In the genomic region with DNA sequence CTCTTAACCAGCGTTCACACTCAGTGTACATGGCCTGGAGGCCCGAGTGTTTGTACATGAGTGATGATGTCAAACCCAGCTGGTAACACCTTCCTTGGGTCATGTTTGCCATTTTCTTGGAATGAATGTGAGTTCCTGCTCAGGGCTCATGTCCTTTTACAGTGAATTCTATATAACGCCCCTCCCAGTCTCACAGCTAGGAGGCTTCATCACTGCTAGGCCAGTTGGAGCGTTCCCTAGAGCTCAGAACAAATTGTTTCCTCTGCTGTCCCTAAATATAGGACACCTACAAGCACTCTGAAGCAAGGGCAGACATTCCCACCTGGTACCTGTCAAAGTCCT, we compare ENCODE assay signal across 13 cellular contexts. TPM values are rescaled to one million over a fixed set of nuclear protein-coding genes. Genes with fewer than 3 reads are reported as not detected.
DNase-seq lines count a peak whose midpoint lies in the region; ATAC-seq and TF ChIP-seq lines count a peak whose summit lies in the region.
"Had no signal": no experiment of that assay in that cellular context is flagged by ENCODE, and none has a peak within 500 bp of the region (broad histone marks: within the 10 kb centered on the region; RNA-seq: fewer than 3 reads in every experiment).

No MANE protein-coding gene starts in this region.

- in situ Hi-C loops in gastrocnemius medialis (cut with MboI; ENCODE audit: low sequenced_read_pairs in 4 of 4) = loop anchor here in 1 of 4 donors (5.0 kb wide), 1 partner anchor 55 kb away; no protein-coding TSS in a partner anchor

- H3K36me3 Mint-ChIP-seq in activated T-helper 1 cell treated with anti-CD3 and anti-CD28 coated beads, Interleukin-12 subunit alpha, Interleukin-12 subunit beta, Interleukin-2, Interleukin-4 antibody, amounts not matched to agents 30 ng/mL and 10 ng/mL and 1 ng/mL, durations not matched to agents 14 hours and 24 hours and 36 hours (ENCODE audit: low read depth) = peaks cover 26% of the 10 kb centered on the region

- no peaks in the 10 kb centered on the region for H3K27me3 ChIP-seq in HCT116 (ENCODE audit: insufficient read depth, low read length)
- H3K27me3 ChIP-seq in ascending aorta = no peaks in the 10 kb centered on the region
- no peaks in the 10 kb centered on the region for H3K27me3 ChIP-seq in heart left ventricle
- H3K27me3 ChIP-seq in gastrocnemius medialis = no peaks in the 10 kb centered on the region
- H3K27me3 ChIP-seq in MG63 = no peaks in the 10 kb centered on the region
- H3K27me3 ChIP-seq in testis = no peaks in the 10 kb centered on the region
- H3K27me3 ChIP-seq: body of pancreas, SJSA1 had no signal

- H3K79me2 ChIP-seq in HCT116 (ENCODE audit: insufficient read depth, low read length) = peaks cover 30% of the 10 kb centered on the region

- BruUV-seq in HCT116 (replicated peaks; lab: Mats Ljungman, UMichigan) = no TSS peak

- H3K4me2 ChIP-seq in HCT116 (ENCODE audit: low read length) = no peak overlapping the region
- H3K4me2 ChIP-seq: KMS-11 had no signal

- no peak overlapping the region for H3K9ac ChIP-seq in HCT116 (ENCODE audit: low read length)
- H3K9ac ChIP-seq: KMS-11 had no signal

- no peak for TF ChIP-seq CTCF in HCT116 (IDR thresholded peaks at IDR 0.05 in 2 of 3, conservative IDR thresholded peaks at IDR 0.05 in 1 of 3; ENCODE audit: borderline replicate concordance in 1 of 3, insufficient read depth in 1 of 3, low read depth in 2 of 3, low read length in 2 of 3)
- TF ChIP-seq CTCF in ascending aorta (IDR thresholded peaks at IDR 0.05) = peak in 1 of 3 experiments; percentile 13
- peak in 2 of 12 donors; percentile 7 to 30 for TF ChIP-seq CTCF in heart left ventricle (IDR thresholded peaks at IDR 0.05)
- peak in 1 of 5 experiments; percentile 16 for TF ChIP-seq CTCF in gastrocnemius medialis (IDR thresholded peaks at IDR 0.05 in 4 of 5, conservative IDR thresholded peaks at IDR 0.05 in 1 of 5)
- TF ChIP-seq CTCF in testis (IDR thresholded peaks at IDR 0.05) = no peak

- H3K9me3 ChIP-seq in HCT116 (ENCODE audit: control insufficient read depth in 1 of 2, insufficient read depth in 1 of 2, low read depth in 1 of 2, low read length in 2 of 2) (no peaks in the 10 kb centered on the region), ascending aorta (no peaks in the 10 kb centered on the region), heart left ventricle (no peaks in the 10 kb centered on the region), gastrocnemius medialis (no peaks in the 10 kb centered on the region), MG63 (no peaks in the 10 kb centered on the region), testis (no peaks in the 10 kb centered on the region)
- H3K9me3 ChIP-seq: body of pancreas, SJSA1 had no signal

- H3K4me1 Mint-ChIP-seq in activated T-helper 1 cell treated with anti-CD3 and anti-CD28 coated beads, Interleukin-12 subunit alpha, Interleukin-12 subunit beta, Interleukin-2, Interleukin-4 antibody, amounts not matched to agents 30 ng/mL and 10 ng/mL and 1 ng/mL, durations not matched to agents 14 hours and 24 hours and 36 hours (ENCODE audit: low read depth) = peaks cover 25% of the 10 kb centered on the region

- no peaks in the 10 kb centered on the region for H3K9me3 Mint-ChIP-seq in activated T-helper 1 cell treated with anti-CD3 and anti-CD28 coated beads, Interleukin-12 subunit alpha, Interleukin-12 subunit beta, Interleukin-2, Interleukin-4 antibody, amounts not matched to agents 30 ng/mL and 10 ng/mL and 1 ng/mL, durations not matched to agents 14 hours and 24 hours and 36 hours

- no peak overlapping the region for H3K27ac ChIP-seq in HCT116 (ENCODE audit: low read depth, low read length)
- peak overlapping the region; percentile 84 to 89 for H3K27ac ChIP-seq in ascending aorta
- peak overlapping the region; percentile 45 to 89 (median 80) for H3K27ac ChIP-seq in heart left ventricle
- H3K27ac ChIP-seq in gastrocnemius medialis = peak overlapping the region; percentile 85 to 94 (median 90)
- peak overlapping the region in 1 of 2 donors; percentile 77 for H3K27ac ChIP-seq in testis
- H3K27ac ChIP-seq: body of pancreas, KMS-11 had no signal

- TF ChIP-seq RAD21 in HCT116 (IDR thresholded peaks at IDR 0.05; ENCODE audit: low read depth) = no peak

- intact Hi-C loops in HCT116 (cut with micrococcal nuclease) = no loop called here
- intact Hi-C loops in ascending aorta (cut with DNase I) = loop anchor here (2.0 kb wide), 1 partner anchor 28 kb away; no protein-coding TSS in a partner anchor
- intact Hi-C loops in heart left ventricle (cut with DNase I) = loop anchor here in 5 of 10 donors (2.0 to 5.0 kb wide), 5 partner anchors 16 to 55 kb away; no protein-coding TSS in a partner anchor
- intact Hi-C loops in gastrocnemius medialis (cut with DNase I; ENCODE audit: low total_unique reads) = loop anchor here (5.0 kb wide), 1 partner anchor 35 kb away; no protein-coding TSS in a partner anchor
- intact Hi-C loops in activated T-helper 1 cell treated with anti-CD3 and anti-CD28 coated beads, Interleukin-12 subunit alpha, Interleukin-12 subunit beta, Interleukin-2, Interleukin-4 antibody, amounts not matched to agents 30 ng/mL and 10 ng/mL and 1 ng/mL, durations not matched to agents 14 hours and 24 hours and 36 hours (cut with micrococcal nuclease) = no loop called here
- intact Hi-C loops in testis (cut with DNase I; ENCODE audit: low total_unique reads) = no loop called here

- WGBS in heart left ventricle, 4 donors = 36 to 44% (median 40%) methylated on average over 4 of the region's 4 CpGs
- WGBS in testis, 2 donors = 80 to 81% methylated on average over 4 of the region's 4 CpGs

- POLR2A ChIA-PET in HCT116 (lab: Charles Lee) = no interaction called here

- H3K4me1 ChIP-seq in HCT116 (ENCODE audit: control insufficient read depth in 1 of 2, insufficient read depth in 2 of 2, low read length in 2 of 2) (peaks cover 8 to 12% of the 10 kb centered on the region in 2 experiments; a peak in 3 of 4 replicates), ascending aorta (peaks cover 53 to 76% of the 10 kb centered on the region in 2 donors), heart left ventricle (peaks cover 20 to 97% (median 87%) of the 10 kb centered on the region in 12 donors), gastrocnemius medialis (peaks cover 82 to 87% of the 10 kb centered on the region in 2 donors), testis (peaks cover 45% of the 10 kb centered on the region)

- no peak overlapping the region for H3K4me3 Mint-ChIP-seq in activated T-helper 1 cell treated with anti-CD3 and anti-CD28 coated beads, Interleukin-12 subunit alpha, Interleukin-12 subunit beta, Interleukin-2, Interleukin-4 antibody, amounts not matched to agents 30 ng/mL and 10 ng/mL and 1 ng/mL, durations not matched to agents 14 hours and 24 hours and 36 hours

- H3K4me3 ChIP-seq in HCT116 (replicated peaks in 1 of 2; ENCODE audit: low read depth in 1 of 2, low read length in 2 of 2) = no peak overlapping the region
- no peak overlapping the region for H3K4me3 ChIP-seq in ascending aorta
- no peak overlapping the region for H3K4me3 ChIP-seq in heart left ventricle
- no peak overlapping the region for H3K4me3 ChIP-seq in gastrocnemius medialis
- no peak overlapping the region for H3K4me3 ChIP-seq in MG63
- no peak overlapping the region for H3K4me3 ChIP-seq in testis
- H3K4me3 ChIP-seq: body of pancreas, SJSA1 had no signal

- peaks cover 29 to 33% of the 10 kb centered on the region in 2 experiments for H3K36me3 ChIP-seq in HCT116 (ENCODE audit: control insufficient read depth in 1 of 2, insufficient read depth in 2 of 2, low read length in 2 of 2)
- peaks cover 11 to 41% of the 10 kb centered on the region in 2 donors for H3K36me3 ChIP-seq in ascending aorta
- peaks cover 0 to 86% (median 71%) of the 10 kb centered on the region in 9 donors for H3K36me3 ChIP-seq in heart left ventricle
- H3K36me3 ChIP-seq in gastrocnemius medialis = peaks cover 0 to 35% of the 10 kb centered on the region in 2 donors
- H3K36me3 ChIP-seq in MG63 = peaks cover 25% of the 10 kb centered on the region
- no peaks in the 10 kb centered on the region for H3K36me3 ChIP-seq in testis (ENCODE audit: low read depth, missing control alignments)

- no peaks in the 10 kb centered on the region for H3K9me2 ChIP-seq in HCT116 (ENCODE audit: insufficient read depth)

- RAD21 ChIA-PET in HCT116 (lab: Charles Lee; ENCODE audit: low non-redundant PET in 1 of 2, low total read pairs in 2 of 2, uncharacterized antibody in 2 of 2, unreplicated experiment in 2 of 2) = no interaction called here

- H4K20me1 ChIP-seq in HCT116 (ENCODE audit: insufficient read depth) = peaks cover 4% of the 10 kb centered on the region; the same call in 1 of the 2 replicates

- no peak for DNase-seq in HCT116 (ENCODE audit: low read depth, low spot score)
- DNase-seq in ascending aorta (ENCODE audit: low spot score in 2 of 2) = peak in 1 of 2 donors; percentile 66
- no peak for DNase-seq in heart left ventricle
- DNase-seq in gastrocnemius medialis = no peak
- no peak for DNase-seq in MG63
- DNase-seq in activated T-helper 1 cell treated with anti-CD3 and anti-CD28 coated beads, Interleukin-12 subunit alpha, Interleukin-12 subunit beta, Interleukin-2, Interleukin-4 antibody, amounts not matched to agents 30 ng/mL and 10 ng/mL and 1 ng/mL, durations not matched to agents 14 hours and 24 hours and 36 hours (ENCODE audit: low spot score) = no peak
- no peak for DNase-seq in germinal center (ENCODE audit: low spot score)
- no peak for DNase-seq in testis
- DNase-seq: NCI-H510A, occipital lobe had no signal

- ATAC-seq in HCT116 (no peak), heart left ventricle (peak; percentile 10 to 27 (median 18)), gastrocnemius medialis (peak; percentile 13 to 25)
- ATAC-seq: body of pancreas had no signal

- no peaks in the 10 kb centered on the region for H3K27me3 Mint-ChIP-seq in activated T-helper 1 cell treated with anti-CD3 and anti-CD28 coated beads, Interleukin-12 subunit alpha, Interleukin-12 subunit beta, Interleukin-2, Interleukin-4 antibody, amounts not matched to agents 30 ng/mL and 10 ng/mL and 1 ng/mL, durations not matched to agents 14 hours and 24 hours and 36 hours (ENCODE audit: insufficient read depth)

- no peak overlapping the region for H3K27ac Mint-ChIP-seq in activated T-helper 1 cell treated with anti-CD3 and anti-CD28 coated beads, Interleukin-12 subunit alpha, Interleukin-12 subunit beta, Interleukin-2, Interleukin-4 antibody, amounts not matched to agents 30 ng/mL and 10 ng/mL and 1 ng/mL, durations not matched to agents 14 hours and 24 hours and 36 hours

- no peak for TF ChIP-seq POLR2A in HCT116 (IDR thresholded peaks at IDR 0.05; ENCODE audit: borderline replicate concordance, extremely low read depth, insufficient read depth, insufficient read length)
- TF ChIP-seq POLR2A in heart left ventricle (IDR thresholded peaks at IDR 0.05) = no peak
- TF ChIP-seq POLR2A in gastrocnemius medialis (IDR thresholded peaks at IDR 0.05) = no peak
- no peak for TF ChIP-seq POLR2A in testis (IDR thresholded peaks at IDR 0.05)

- CTCF ChIA-PET in HCT116 (lab: Charles Lee) = no interaction called here

- no peak overlapping the region for H2AFZ ChIP-seq in HCT116 (ENCODE audit: low read depth, low read length, poor library complexity, severe bottlenecking)

RNA-seq across cellular contexts. Expression of a gene that starts 5.5 kb away (rescaled TPM):
- total RNA-seq in HCT116 (2021; ENCODE audit: unreplicated experiment) = 14.0 TPM
- 8.4 and 9.6 TPM in 2 replicates for polyA plus RNA-seq in HCT116 (2012)
- total RNA-seq in ascending aorta = 12.1 TPM
- 10 to 100 TPM; 12.5 to 20.4 (median 16.5) TPM for total RNA-seq in heart left ventricle
- 10 to 100 TPM; 16.0 to 19.8 TPM for polyA plus RNA-seq in heart left ventricle
- 10 to 100 TPM; 14.4 to 16.1 (median 15.3) TPM for total RNA-seq in gastrocnemius medialis
- 16.0 and 22.8 TPM in 2 replicates for total RNA-seq in MG63 (2014; rRNA removed; shearing (Covaris generic); ENCODE audit: low replicate concordance)
- 14.6 and 17.3 TPM in 2 replicates for total RNA-seq in activated T-helper 1 cell treated with anti-CD3 and anti-CD28 coated beads, Interleukin-12 subunit alpha, Interleukin-12 subunit beta, Interleukin-2, Interleukin-4 antibody, amounts not matched to agents 30 ng/mL and 10 ng/mL and 1 ng/mL, durations not matched to agents 14 hours and 24 hours and 36 hours
- 10 to 100 TPM; 18.3 to 19.1 TPM for total RNA-seq in testis
- 18.2 TPM for polyA plus RNA-seq in testis (ENCODE audit: insufficient read depth, low read depth, low replicate concordance)

RNA-seq across cellular contexts. Expression of a gene that starts 22.8 kb away (rescaled TPM):
- total RNA-seq in HCT116 (2021; ENCODE audit: unreplicated experiment) (83.7 TPM), ascending aorta (67.3 TPM), heart left ventricle (10 to 100 TPM in 8 of 9 donors, 1 to 10 TPM in 1; 8.9 to 20.3 (median 15.8) TPM), gastrocnemius medialis (10 to 100 TPM; 55.6 to 86.4 (median 62.7) TPM), testis (10 to 100 TPM; 22.9 to 26.0 TPM)
- polyA plus RNA-seq in HCT116 (2012) = 60.7 and 64.7 TPM in 2 replicates
- polyA plus RNA-seq in heart left ventricle (10 to 100 TPM in 1 of 2 donors, 1 to 10 TPM in 1; 8.6 to 14.1 TPM), testis (ENCODE audit: insufficient read depth, low read depth, low replicate concordance) (23.0 TPM)
- total RNA-seq in MG63 (2014; rRNA removed; shearing (Covaris generic); ENCODE audit: low replicate concordance) = 95.7 and 100 TPM in 2 replicates
- total RNA-seq in activated T-helper 1 cell treated with anti-CD3 and anti-CD28 coated beads, Interleukin-12 subunit alpha, Interleukin-12 subunit beta, Interleukin-2, Interleukin-4 antibody, amounts not matched to agents 30 ng/mL and 10 ng/mL and 1 ng/mL, durations not matched to agents 14 hours and 24 hours and 36 hours = 0.24 and 0.31 TPM in 2 replicates

Comparison
In these comparisons a context has a peak if more than half of its experiments do, and no peak if none do; other contexts are left out.
1. intact Hi-C loops: an anchor here in ascending aorta (2.0 kb wide) and gastrocnemius medialis (5.0 kb wide); none called in HCT116, activated T-helper 1 cell treated with anti-CD3 and anti-CD28 coated beads, Interleukin-12 subunit alpha, Interleukin-12 subunit beta, Interleukin-2, Interleukin-4 antibody, amounts not matched to agents 30 ng/mL and 10 ng/mL and 1 ng/mL, durations not matched to agents 14 hours and 24 hours and 36 hours and testis.